In the genomic region with DNA sequence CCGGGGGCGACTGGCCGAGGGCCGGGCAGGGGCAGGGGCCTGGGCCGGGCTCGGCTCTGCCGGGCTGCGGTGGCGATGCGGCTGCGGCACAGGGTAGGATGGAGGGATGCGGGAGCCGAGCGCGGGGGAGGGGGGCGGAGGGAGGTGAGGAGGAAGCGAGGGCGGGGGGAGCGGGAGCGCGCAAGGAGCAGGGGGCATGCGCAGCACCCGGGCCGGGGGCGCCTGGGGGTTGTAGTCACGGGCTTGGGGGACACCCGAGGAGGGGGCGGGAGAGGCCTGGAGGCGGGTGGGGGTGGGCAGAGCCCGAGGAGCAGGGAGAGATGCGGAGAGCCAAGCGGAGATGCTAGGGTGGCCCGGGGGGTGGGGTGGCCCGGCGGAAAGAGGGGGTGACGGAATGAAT, we compare ENCODE assay signal across 8 cellular contexts. TPM values are rescaled to one million over a fixed set of nuclear protein-coding genes. Genes with fewer than 3 reads are reported as not detected.
A peak's percentile ranks its signal among the peaks of the same experiment; 100 is the strongest.
DNase-seq lines count a peak whose midpoint lies in the region; ATAC-seq and TF ChIP-seq lines count a peak whose summit lies in the region.

Gene STX1B, minus strand, starts transcription at position 100 of the 400 bp plus-strand sequence. CDS start 242 bp downstream, outside the sequence.

- no peaks in the 10 kb centered on the region for H3K36me3 Mint-ChIP-seq in CD8-positive, alpha-beta T cell

- DNase-seq in CD8-positive, alpha-beta T cell: peak in 6 of 7 experiments; percentile 42 to 73 (median 60)
- DNase-seq in amygdala (lab: John Stamatoyannopoulos, UW) (peak in 43 of 56 donors; percentile 22 to 76 (median 48)), myocyte (ENCODE audit: low read depth) (peak; percentile 36), transverse colon (peak; percentile 21), NAMALWA (ENCODE audit: low spot score) (no peak), esophagus squamous epithelium (lab: John Stamatoyannopoulos, UW) (no peak), NCI-H510A (lab: John Stamatoyannopoulos, UW) (no peak)

- H3K9me3 Mint-ChIP-seq in CD8-positive, alpha-beta T cell: no peaks in the 10 kb centered on the region

- H3K4me1 ChIP-seq in CD8-positive, alpha-beta T cell (ENCODE audit: insufficient read depth, low read length): peaks cover 7% of the 10 kb centered on the region
- H3K4me1 ChIP-seq in transverse colon (peaks cover 0 to 4% (median 0%) of the 10 kb centered on the region in 4 donors), esophagus squamous epithelium (peaks cover 0 to 12% (median 8%) of the 10 kb centered on the region in 3 donors)

- TF ChIP-seq POLR2A in transverse colon (IDR thresholded peaks at IDR 0.05) (no peak), esophagus squamous epithelium (IDR thresholded peaks at IDR 0.05) (no peak)

- H3K4me1 Mint-ChIP-seq in CD8-positive, alpha-beta T cell (ENCODE audit: low read depth): peaks cover 19% of the 10 kb centered on the region

- peak within 1 kb of the TSS; percentile 84 for H3K4me3 Mint-ChIP-seq in CD8-positive, alpha-beta T cell

- no peaks in the 10 kb centered on the region for H3K9me3 ChIP-seq in CD8-positive, alpha-beta T cell (ENCODE audit: low read length)
- H3K9me3 ChIP-seq in transverse colon (no peaks in the 10 kb centered on the region), esophagus squamous epithelium (no peaks in the 10 kb centered on the region)

- peak; percentile 86 for ATAC-seq in CD8-positive, alpha-beta T cell
- ATAC-seq in SK-N-SH treated with all-trans-retinoic acid at 6 μM for 48 hours: peak; percentile 68

- H3K27me3 Mint-ChIP-seq in CD8-positive, alpha-beta T cell (ENCODE audit: low read depth): peaks cover 21% of the 10 kb centered on the region

- TF ChIP-seq EP300 in transverse colon (IDR thresholded peaks at IDR 0.05; ENCODE audit: low read depth): no peak

- WGBS in transverse colon (ENCODE audit: low coverage in 1 of 2), 2 donors: 0 to 4% methylated on average over 6 to 9 of the region's 36 CpGs
- WGBS in esophagus squamous epithelium, 2 donors: 0 to 3% methylated on average over 4 to 6 of the region's 36 CpGs

- in situ Hi-C loops in transverse colon (cut with MboI; ENCODE audit: low pct_ligation_motif_present in 1 of 4, low pct_unique_long_range_greater_than_20kb in 1 of 4, low sequenced_read_pairs in 3 of 4): no loop called here

- no peak within 1 kb of the TSS for H3K27ac ChIP-seq in CD8-positive, alpha-beta T cell (ENCODE audit: low read depth, low read length)
- H3K27ac ChIP-seq in transverse colon (no peak within 1 kb of the TSS), esophagus squamous epithelium (no peak within 1 kb of the TSS)

- POLR2A ChIA-PET in CD8-positive, alpha-beta T cell (lab: Charles Lee): no interaction called here

- CTCF ChIA-PET in CD8-positive, alpha-beta T cell (lab: Charles Lee): no interaction called here

- H3K27ac Mint-ChIP-seq in CD8-positive, alpha-beta T cell: no peak within 1 kb of the TSS

- no peaks in the 10 kb centered on the region for H3K36me3 ChIP-seq in CD8-positive, alpha-beta T cell (ENCODE audit: insufficient read depth, low read length)
- H3K36me3 ChIP-seq in transverse colon (no peaks in the 10 kb centered on the region), esophagus squamous epithelium (no peaks in the 10 kb centered on the region)

- TF ChIP-seq CTCF in CD8-positive, alpha-beta T cell (IDR thresholded peaks at IDR 0.05): no peak
- TF ChIP-seq CTCF in transverse colon (IDR thresholded peaks at IDR 0.05) (no peak), esophagus squamous epithelium (IDR thresholded peaks at IDR 0.05) (no peak)

- peaks cover 3% of the 10 kb centered on the region for H3K27me3 ChIP-seq in CD8-positive, alpha-beta T cell (ENCODE audit: insufficient read depth, low read length)
- H3K27me3 ChIP-seq in transverse colon: peaks cover 80% of the 10 kb centered on the region
- peaks cover 0 to 88% (median 5%) of the 10 kb centered on the region in 4 donors for H3K27me3 ChIP-seq in esophagus squamous epithelium

- intact Hi-C loops in CD8-positive, alpha-beta T cell (cut with DNase I, micrococcal nuclease): loop anchor here in 1 of 2 experiments (1.0 kb wide), 1 partner anchor 23 kb away; the partner anchor contains the start of gene STX4
- intact Hi-C loops in transverse colon (cut with DNase I; ENCODE audit: low total_unique reads): no loop called here
- intact Hi-C loops in esophagus squamous epithelium (cut with DNase I): no loop called here

- peak within 1 kb of the TSS; percentile 61 for H3K4me3 ChIP-seq in CD8-positive, alpha-beta T cell (ENCODE audit: low read depth, low read length)
- peak within 1 kb of the TSS in 1 of 4 donors; percentile 8 for H3K4me3 ChIP-seq in transverse colon
- H3K4me3 ChIP-seq in esophagus squamous epithelium: peak within 1 kb of the TSS in 1 of 4 donors; percentile 44

TF ChIP-seq in SK-N-SH treated with all-trans-retinoic acid at 6 μM for 48 hours, 23 proteins besides CTCF, POLR2A, EP300 and RAD21:
- no peak for TF ChIP-seq PPARA (CRISPR knock-in tag; IDR thresholded peaks at IDR 0.05; ENCODE audit: borderline replicate concordance)
- TF ChIP-seq TSHZ2 (CRISPR knock-in tag; IDR thresholded peaks at IDR 0.05): no peak

RNA-seq across cellular contexts. Expression of gene STX1B, which starts in this region (rescaled TPM):
- 1 to 10 TPM; 2.3 to 2.7 TPM for total RNA-seq in CD8-positive, alpha-beta T cell
- total RNA-seq in myocyte (0.86 and 1.3 TPM in 2 replicates), transverse colon (1 to 10 TPM in 1 of 4 donors, under 1 TPM in 1, not detected in 2; 0.41 to 1.3 TPM), esophagus squamous epithelium (1 to 10 TPM in 1 of 4 donors, under 1 TPM in 3; 0.06 to 1.5 (median 0.20) TPM)
- polyA plus RNA-seq in myocyte (2012): 3.9 TPM

Comparison
In these comparisons a context has a peak if more than half of its experiments do, and no peak if none do; other contexts are left out.
1. DNase-seq: peak in CD8-positive, alpha-beta T cell (6 of 7), amygdala (43 of 56), myocyte (single experiment) and transverse colon (single experiment); none in NAMALWA (single experiment), esophagus squamous epithelium (single experiment) and NCI-H510A (single experiment).